1 cellular context compared by ENCODE assay signal in genomic region chr14:51368721-51369163, GRCh38.
TF ChIP-seq lines count a peak whose summit lies in the region.

No MANE protein-coding gene starts in this region.

TF ChIP-seq in SK-N-SH, 30 proteins besides CTCF, POLR2A, EP300 and RAD21 (continued from another document):
- TF ChIP-seq ZBTB33 (IDR thresholded peaks at IDR 0.05; ENCODE audit: borderline replicate concordance, low read depth), result no peak
